Comparison of ENCODE assay signal across 2 cellular contexts in the genomic region with DNA sequence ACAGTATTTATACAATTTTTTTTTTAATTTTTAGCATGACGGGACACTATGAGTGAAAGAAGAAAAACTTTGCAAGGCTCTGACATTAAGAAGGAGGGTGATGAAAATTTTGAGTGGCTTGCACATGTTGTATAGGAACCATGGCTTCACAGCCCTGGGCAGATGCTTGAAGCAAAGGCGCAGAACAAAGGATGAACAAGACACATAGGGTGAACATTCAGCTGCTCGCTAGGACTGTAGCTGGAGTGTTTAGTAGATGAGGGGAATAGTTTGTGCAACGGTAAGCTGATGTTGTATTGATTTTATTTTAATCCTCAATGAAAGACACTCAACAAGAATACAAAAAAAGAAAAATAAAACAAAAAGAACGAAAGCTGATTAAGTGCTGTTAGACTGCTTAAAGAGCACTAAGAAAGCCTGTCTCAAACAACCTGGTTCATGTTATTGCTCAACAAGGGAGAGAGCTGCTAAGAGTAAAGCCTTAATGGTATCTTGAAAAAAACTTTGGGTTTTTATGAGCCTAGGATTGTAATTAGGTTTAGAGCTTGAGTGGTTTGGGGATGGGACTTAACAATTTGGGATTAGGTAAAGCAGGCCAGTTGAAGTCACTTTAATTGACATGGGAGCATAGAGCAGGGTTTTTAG.
TF ChIP-seq lines count a peak whose summit lies in the region.

No MANE protein-coding gene starts in this region.

TF ChIP-seq in GM23338, 12 proteins besides CTCF, POLR2A, EP300 and RAD21:
- no peak for TF ChIP-seq JUNB (IDR thresholded peaks at IDR 0.05; ENCODE audit: unreplicated experiment)
- no peak for TF ChIP-seq ZNF462 (CRISPR knock-in tag; IDR thresholded peaks at IDR 0.05)
- no peak for TF ChIP-seq ETS1 (IDR thresholded peaks at IDR 0.05)
- no peak for TF ChIP-seq EZH2 (IDR thresholded peaks at IDR 0.05; ENCODE audit: low read depth, unreplicated experiment)

TF ChIP-seq in GM12878, 131 proteins besides CTCF, POLR2A, EP300 and RAD21:
- TF ChIP-seq ZSCAN29 (IDR thresholded peaks at IDR 0.05) (no peak), SMC3 (IDR thresholded peaks at IDR 0.05; ENCODE audit: borderline replicate concordance, low read length) (no peak), POLR2AphosphoS5 (IDR thresholded peaks at IDR 0.05; ENCODE audit: low read length) (no peak), ETV6 (conservative IDR thresholded peaks at IDR 0.05 in 1 of 2, IDR thresholded peaks at IDR 0.05 in 1 of 2; ENCODE audit: borderline replicate concordance in 1 of 2, low read depth in 1 of 2) (no peak), SIX5 (IDR thresholded peaks at IDR 0.05; ENCODE audit: low read depth, low read length, severe bottlenecking) (no peak), WRNIP1 (IDR thresholded peaks at IDR 0.05; ENCODE audit: borderline replicate concordance, low read depth, low read length) (no peak), RUNX3 (IDR thresholded peaks at IDR 0.05; ENCODE audit: low read length) (no peak), CEBPB (IDR thresholded peaks at IDR 0.05; ENCODE audit: borderline replicate concordance in 1 of 2, low read depth in 2 of 2, low read length in 2 of 2) (no peak), ZNF217 (IDR thresholded peaks at IDR 0.05) (no peak), TARDBP (IDR thresholded peaks at IDR 0.05; ENCODE audit: borderline replicate concordance) (no peak), ZZZ3 (IDR thresholded peaks at IDR 0.05; ENCODE audit: control insufficient read depth, insufficient read length, low read depth) (no peak), HCFC1 (IDR thresholded peaks at IDR 0.05; ENCODE audit: low read length) (no peak), SIN3A (IDR thresholded peaks at IDR 0.05; ENCODE audit: low read depth, low read length) (no peak), KLF5 (IDR thresholded peaks at IDR 0.05; ENCODE audit: partially characterized antibody) (no peak), RELB (IDR thresholded peaks at IDR 0.05; ENCODE audit: low read depth) (no peak)
- TF ChIP-seq, protein P1, sequence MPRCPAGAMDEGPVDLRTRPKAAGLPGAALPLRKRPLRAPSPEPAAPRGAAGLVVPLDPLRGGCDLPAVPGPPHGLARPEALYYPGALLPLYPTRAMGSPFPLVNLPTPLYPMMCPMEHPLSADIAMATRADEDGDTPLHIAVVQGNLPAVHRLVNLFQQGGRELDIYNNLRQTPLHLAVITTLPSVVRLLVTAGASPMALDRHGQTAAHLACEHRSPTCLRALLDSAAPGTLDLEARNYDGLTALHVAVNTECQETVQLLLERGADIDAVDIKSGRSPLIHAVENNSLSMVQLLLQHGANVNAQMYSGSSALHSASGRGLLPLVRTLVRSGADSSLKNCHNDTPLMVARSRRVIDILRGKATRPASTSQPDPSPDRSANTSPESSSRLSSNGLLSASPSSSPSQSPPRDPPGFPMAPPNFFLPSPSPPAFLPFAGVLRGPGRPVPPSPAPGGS (IDR thresholded peaks at IDR 0.05; ENCODE audit: borderline replicate concordance, insufficient read depth, low read depth, low read length, poor library complexity, severe bottlenecking) = no peak
- TF ChIP-seq, protein P2, sequence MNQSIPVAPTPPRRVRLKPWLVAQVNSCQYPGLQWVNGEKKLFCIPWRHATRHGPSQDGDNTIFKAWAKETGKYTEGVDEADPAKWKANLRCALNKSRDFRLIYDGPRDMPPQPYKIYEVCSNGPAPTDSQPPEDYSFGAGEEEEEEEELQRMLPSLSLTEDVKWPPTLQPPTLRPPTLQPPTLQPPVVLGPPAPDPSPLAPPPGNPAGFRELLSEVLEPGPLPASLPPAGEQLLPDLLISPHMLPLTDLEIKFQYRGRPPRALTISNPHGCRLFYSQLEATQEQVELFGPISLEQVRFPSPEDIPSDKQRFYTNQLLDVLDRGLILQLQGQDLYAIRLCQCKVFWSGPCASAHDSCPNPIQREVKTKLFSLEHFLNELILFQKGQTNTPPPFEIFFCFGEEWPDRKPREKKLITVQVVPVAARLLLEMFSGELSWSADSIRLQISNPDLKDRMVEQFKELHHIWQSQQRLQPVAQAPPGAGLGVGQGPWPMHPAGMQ (IDR thresholded peaks at IDR 0.05; ENCODE audit: borderline replicate concordance) = no peak
